ENCODE assay signal across 19 cellular contexts in the genomic region with DNA sequence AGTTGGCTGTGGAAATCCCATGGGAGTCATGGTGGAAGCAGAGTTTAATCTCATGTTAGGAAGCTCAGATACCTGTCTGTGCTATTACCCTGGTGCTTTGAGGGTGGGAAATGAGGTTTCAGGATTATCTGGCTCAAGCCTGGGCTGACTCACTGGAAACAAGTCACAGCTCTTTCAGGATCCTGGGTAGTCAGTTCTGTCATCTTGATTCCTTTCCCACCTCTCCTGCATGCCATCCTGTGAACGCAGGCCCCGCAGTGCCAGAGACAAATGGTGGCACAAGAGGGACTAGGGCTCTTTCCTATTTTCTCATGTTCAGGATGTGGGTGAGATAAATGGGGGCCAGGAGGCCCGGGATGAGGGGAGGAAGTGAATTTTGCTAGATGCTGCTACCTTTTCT. TPM values are rescaled to one million over a fixed set of nuclear protein-coding genes. Genes with fewer than 3 reads are reported as not detected.
DNase-seq lines count a peak whose midpoint lies in the region; ATAC-seq, FAIRE-seq and TF ChIP-seq lines count a peak whose summit lies in the region.
"Had no signal": no experiment of that assay in that cellular context is flagged by ENCODE, and none has a peak within 500 bp of the region (broad histone marks: within the 10 kb centered on the region; RNA-seq: fewer than 3 reads in every experiment).

No MANE protein-coding gene starts in this region.

- DNase-seq in NCI-H82 (lab: John Stamatoyannopoulos, UW), result peak; percentile 37
- DNase-seq in NCI-H82 treated with DMSO at 0.1 percent for 48 hours (lab: John Stamatoyannopoulos, UW; ENCODE audit: unreplicated experiment), result no peak
- no peak for DNase-seq in GM23338 (ENCODE audit: low spot score)
- peak; percentile 76 for DNase-seq in bronchial epithelial cell (ENCODE audit: low read depth)
- DNase-seq in mesendoderm, result peak; percentile 43
- DNase-seq in omental fat pad (ENCODE audit: low spot score), result no peak
- no peak for DNase-seq in CD1c-positive myeloid dendritic cell (ENCODE audit: extremely low spot score)
- DNase-seq: DMS 273 treated with DMSO at 0.1 percent for 48 hours, NCI-H1048, NCI-H1436 treated with DMSO at 0.1 percent for 48 hours, NCI-H2081, NCI-H345, NCI-H526 treated with DMSO at 0.1 percent for 48 hours had no signal

- WGBS in mesendoderm (ENCODE audit: extremely low coverage, insufficient coverage, low lambda C conversion rate), result no CpG with 5 or more reads among the region's 3 CpGs

- FAIRE-seq in bronchial epithelial cell (lab: Jason Lieb, UNC), result no peak
- FAIRE-seq: GM12892, H1 had no signal

- H2BK120ac ChIP-seq in mesendoderm (ENCODE audit: low read depth, low read length), result no peak overlapping the region

- H2BK5ac ChIP-seq in mesendoderm (ENCODE audit: low read length), result no peak overlapping the region

- no peak overlapping the region for H3K4me3 Mint-ChIP-seq in GM23338

- ATAC-seq in GM23338 (no peak), omental fat pad (ENCODE audit: low FRiP score) (no peak), HG03280 (IDR thresholded peaks at IDR 0.05; ENCODE audit: unreplicated experiment) (no peak)

- H3F3A ChIP-seq in GM23338 (replicated peaks; ENCODE audit: low read depth), result peaks cover 7% of the 10 kb centered on the region; the same call in 1 of the 2 replicates

- 0 out of 2 replicates have a peak overlapping the region, but pooled peaks have one; percentile 18 for H2AFZ ChIP-seq in GM23338

- no peak overlapping the region for H4K8ac ChIP-seq in mesendoderm (ENCODE audit: low read depth, low read length)

- peaks cover 17% of the 10 kb centered on the region for H3K9me3 Mint-ChIP-seq in GM23338

- peaks cover 24% of the 10 kb centered on the region for H3K4me1 Mint-ChIP-seq in GM23338

- no peak overlapping the region for H3K23ac ChIP-seq in mesendoderm (ENCODE audit: low read length)

- no peaks in the 10 kb centered on the region for H4K20me1 ChIP-seq in GM23338 (replicated peaks; ENCODE audit: insufficient read depth)

- no peak overlapping the region for H2AK5ac ChIP-seq in mesendoderm (ENCODE audit: low read length)

- no peaks in the 10 kb centered on the region; the same call in 1 of the 2 replicates for H3K27me3 ChIP-seq in GM23338 (ENCODE audit: insufficient read depth)
- H3K27me3 ChIP-seq in bronchial epithelial cell (ENCODE audit: control insufficient read depth, insufficient read depth, low read length), result no peaks in the 10 kb centered on the region
- no peaks in the 10 kb centered on the region for H3K27me3 ChIP-seq in mesendoderm (ENCODE audit: insufficient read depth, low read length, poor library complexity)
- H3K27me3 ChIP-seq: SJSA1 had no signal

- peaks cover 15% of the 10 kb centered on the region for H3K36me3 Mint-ChIP-seq in GM23338 (ENCODE audit: low read depth)

- no peak overlapping the region for H3K27ac Mint-ChIP-seq in GM23338

- H3K4me3 ChIP-seq in GM23338 (no peak overlapping the region), bronchial epithelial cell (ENCODE audit: low read depth, low read length) (no peak overlapping the region), mesendoderm (ENCODE audit: low read length) (no peak overlapping the region)
- H3K4me3 ChIP-seq: SJSA1 had no signal

- H4K5ac ChIP-seq in mesendoderm (ENCODE audit: low read length), result no peak overlapping the region

- H3K79me2 ChIP-seq in GM23338 (replicated peaks; ENCODE audit: insufficient read depth), result peaks cover 4% of the 10 kb centered on the region
- peaks cover 4% of the 10 kb centered on the region for H3K79me2 ChIP-seq in mesendoderm (ENCODE audit: control insufficient read depth, insufficient read depth, low read length)

- H3K9me2 ChIP-seq in GM23338 (ENCODE audit: insufficient read depth), result no peaks in the 10 kb centered on the region

- H3K27ac ChIP-seq in GM23338 (ENCODE audit: low read depth) (no peak overlapping the region), mesendoderm (ENCODE audit: low read depth, low read length) (no peak overlapping the region)
- H3K27ac ChIP-seq: KMS-11, RWPE1, SJSA1 had no signal

- H3K79me1 ChIP-seq in mesendoderm (ENCODE audit: low read length), result peaks cover 4% of the 10 kb centered on the region

- H3K27me3 Mint-ChIP-seq in GM23338 (ENCODE audit: insufficient read depth, low read depth, poor library complexity), result peaks cover 18% of the 10 kb centered on the region

- no peak overlapping the region for H3K9ac ChIP-seq in mesendoderm (ENCODE audit: low read length)
- H3K9ac ChIP-seq: KMS-11 had no signal

- no peaks in the 10 kb centered on the region; the same call in none of the 2 replicates for H3K36me3 ChIP-seq in GM23338 (ENCODE audit: insufficient read depth)
- H3K36me3 ChIP-seq in bronchial epithelial cell (ENCODE audit: control insufficient read depth, insufficient read depth, low read length), result no peaks in the 10 kb centered on the region
- no peaks in the 10 kb centered on the region for H3K36me3 ChIP-seq in mesendoderm (ENCODE audit: control insufficient read depth, insufficient read depth, low read length)

- H3K4me2 ChIP-seq in GM23338 (no peak overlapping the region), mesendoderm (ENCODE audit: low read length) (no peak overlapping the region)
- H3K4me2 ChIP-seq: KMS-11 had no signal

- H3K4ac ChIP-seq in mesendoderm (ENCODE audit: low read depth, low read length), result no peak overlapping the region

- TF ChIP-seq CTCF in GM23338 (conservative IDR thresholded peaks at IDR 0.05; ENCODE audit: low read depth in 2 of 2), result no peak
- TF ChIP-seq CTCF in bronchial epithelial cell (IDR thresholded peaks at IDR 0.05; ENCODE audit: insufficient read depth, low read length, severe bottlenecking), result no peak
- no peak for TF ChIP-seq CTCF in omental fat pad (IDR thresholded peaks at IDR 0.05)

- no peak overlapping the region for H3K18ac ChIP-seq in mesendoderm (ENCODE audit: low read length)

- peaks cover 13% of the 10 kb centered on the region for H3K4me1 ChIP-seq in GM23338 (ENCODE audit: insufficient read depth)
- no peaks in the 10 kb centered on the region for H3K4me1 ChIP-seq in mesendoderm (ENCODE audit: control insufficient read depth, low read depth, low read length)

- no peak overlapping the region for H3K56ac ChIP-seq in mesendoderm (ENCODE audit: low read length)

- H2BK15ac ChIP-seq in mesendoderm (replicated peaks; ENCODE audit: low read depth), result no peak overlapping the region

TF ChIP-seq in GM23338, 12 proteins besides CTCF, POLR2A, EP300 and RAD21 (continues in another document):
- no peak for TF ChIP-seq CREB1 (CRISPR knock-in tag; IDR thresholded peaks at IDR 0.05; ENCODE audit: low read depth)
- TF ChIP-seq NANOG (IDR thresholded peaks at IDR 0.05; ENCODE audit: borderline replicate concordance), result no peak
- TF ChIP-seq EZH2phosphoT487 (IDR thresholded peaks at IDR 0.05; ENCODE audit: unreplicated experiment), result no peak
- no peak for TF ChIP-seq STAT1 (IDR thresholded peaks at IDR 0.05; ENCODE audit: unreplicated experiment)
- TF ChIP-seq POLR2AphosphoS5 (IDR thresholded peaks at IDR 0.05; ENCODE audit: low read depth), result no peak

RNA-seq across cellular contexts. Expression of a gene that starts 3.7 kb away (rescaled TPM):
- 115 and 122 TPM in 2 replicates for total RNA-seq in GM23338 (2014; rRNA removed; shearing (Covaris generic))
- 133 and 150 TPM in 2 replicates for polyA plus RNA-seq in GM23338 (2016; fragmentation: Nextera tagmentation; extraction: Ambion mirVana)
- 21.5 and 23.4 TPM in 2 replicates for total RNA-seq in bronchial epithelial cell
- 126 TPM for polyA plus RNA-seq in mesendoderm (2013, experiment 1 of 2)
- 126 TPM for polyA plus RNA-seq in mesendoderm (2013, experiment 2 of 2)
- total RNA-seq in omental fat pad, result 10 to 100 TPM; 16.3 to 19.6 (median 17.7) TPM

RNA-seq across cellular contexts. Expression of a gene that starts 12.0 kb away (rescaled TPM):
- total RNA-seq in GM23338 (2014; rRNA removed; shearing (Covaris generic)), result 275 and 450 TPM in 2 replicates
- 1,584 and 1,653 TPM in 2 replicates for polyA plus RNA-seq in GM23338 (2016; fragmentation: Nextera tagmentation; extraction: Ambion mirVana)
- total RNA-seq in bronchial epithelial cell (182 and 210 TPM in 2 replicates), omental fat pad (100 to 1,000 TPM in 3 of 4 donors, 10 to 100 TPM in 1; 87.3 to 124 (median 107) TPM)
- 687 TPM for polyA plus RNA-seq in mesendoderm (2013, experiment 1 of 2)
- 673 TPM for polyA plus RNA-seq in mesendoderm (2013, experiment 2 of 2)

RNA-seq across cellular contexts. Expression of a gene that starts 47.6 kb away (rescaled TPM):
- total RNA-seq in GM23338 (2014; rRNA removed; shearing (Covaris generic)), result 37.0 and 39.4 TPM in 2 replicates
- 18.6 and 19.3 TPM in 2 replicates for polyA plus RNA-seq in GM23338 (2016; fragmentation: Nextera tagmentation; extraction: Ambion mirVana)
- 30.9 and 31.1 TPM in 2 replicates for total RNA-seq in bronchial epithelial cell
- polyA plus RNA-seq in mesendoderm (2013, experiment 1 of 2), result 22.4 TPM
- polyA plus RNA-seq in mesendoderm (2013, experiment 2 of 2), result 25.7 TPM
- 10 to 100 TPM; 49.2 to 88.7 (median 66.4) TPM for total RNA-seq in omental fat pad

RNA-seq across cellular contexts. Expression of a gene that starts 57.1 kb away (rescaled TPM):
- total RNA-seq in GM23338 (2014; rRNA removed; shearing (Covaris generic)), result 126 and 179 TPM in 2 replicates
- 101 and 130 TPM in 2 replicates for polyA plus RNA-seq in GM23338 (2016; fragmentation: Nextera tagmentation; extraction: Ambion mirVana)
- total RNA-seq in bronchial epithelial cell, result 58.7 and 81.8 TPM in 2 replicates
- 57.0 TPM for polyA plus RNA-seq in mesendoderm (2013, experiment 1 of 2)
- polyA plus RNA-seq in mesendoderm (2013, experiment 2 of 2), result 57.9 TPM
- 100 to 1,000 TPM in 1 of 4 donors, 10 to 100 TPM in 3; 38.1 to 170 (median 53.9) TPM for total RNA-seq in omental fat pad

Comparison
In these comparisons a context has a peak if more than half of its experiments do, and no peak if none do; other contexts are left out.
1. DNase-seq: peak in NCI-H82 (single experiment), bronchial epithelial cell (single experiment) and mesendoderm (single experiment); none in NCI-H82 treated with DMSO at 0.1 percent for 48 hours (single experiment), GM23338 (single experiment), omental fat pad (single experiment) and CD1c-positive myeloid dendritic cell (single experiment).